1 cellular context compared by ENCODE assay signal in the genomic region with DNA sequence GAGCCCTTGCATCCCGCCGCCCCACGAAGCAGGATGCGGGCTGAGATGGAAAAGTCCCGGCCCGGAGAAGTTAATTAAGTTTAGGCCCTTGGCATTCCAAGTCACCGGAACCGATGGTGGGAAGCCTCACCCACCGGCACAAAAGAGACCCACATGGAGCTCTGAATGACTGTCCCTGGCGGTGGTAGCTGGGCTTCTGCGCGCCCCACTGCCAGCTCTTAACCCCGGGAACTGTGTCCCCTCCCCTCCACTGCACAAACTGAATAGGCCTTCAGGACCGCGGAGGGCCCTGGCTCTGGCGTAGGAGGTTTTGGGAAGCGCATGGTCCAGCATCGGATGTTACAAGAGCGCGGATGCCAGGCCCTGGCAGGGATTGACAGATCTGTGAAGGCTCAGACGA.
TF ChIP-seq lines count a peak whose summit lies in the region.

No MANE protein-coding gene starts in this region.

TF ChIP-seq in GM23338, 12 proteins besides CTCF, POLR2A, EP300 and RAD21 (continued from another document):
- TF ChIP-seq, protein P1, sequence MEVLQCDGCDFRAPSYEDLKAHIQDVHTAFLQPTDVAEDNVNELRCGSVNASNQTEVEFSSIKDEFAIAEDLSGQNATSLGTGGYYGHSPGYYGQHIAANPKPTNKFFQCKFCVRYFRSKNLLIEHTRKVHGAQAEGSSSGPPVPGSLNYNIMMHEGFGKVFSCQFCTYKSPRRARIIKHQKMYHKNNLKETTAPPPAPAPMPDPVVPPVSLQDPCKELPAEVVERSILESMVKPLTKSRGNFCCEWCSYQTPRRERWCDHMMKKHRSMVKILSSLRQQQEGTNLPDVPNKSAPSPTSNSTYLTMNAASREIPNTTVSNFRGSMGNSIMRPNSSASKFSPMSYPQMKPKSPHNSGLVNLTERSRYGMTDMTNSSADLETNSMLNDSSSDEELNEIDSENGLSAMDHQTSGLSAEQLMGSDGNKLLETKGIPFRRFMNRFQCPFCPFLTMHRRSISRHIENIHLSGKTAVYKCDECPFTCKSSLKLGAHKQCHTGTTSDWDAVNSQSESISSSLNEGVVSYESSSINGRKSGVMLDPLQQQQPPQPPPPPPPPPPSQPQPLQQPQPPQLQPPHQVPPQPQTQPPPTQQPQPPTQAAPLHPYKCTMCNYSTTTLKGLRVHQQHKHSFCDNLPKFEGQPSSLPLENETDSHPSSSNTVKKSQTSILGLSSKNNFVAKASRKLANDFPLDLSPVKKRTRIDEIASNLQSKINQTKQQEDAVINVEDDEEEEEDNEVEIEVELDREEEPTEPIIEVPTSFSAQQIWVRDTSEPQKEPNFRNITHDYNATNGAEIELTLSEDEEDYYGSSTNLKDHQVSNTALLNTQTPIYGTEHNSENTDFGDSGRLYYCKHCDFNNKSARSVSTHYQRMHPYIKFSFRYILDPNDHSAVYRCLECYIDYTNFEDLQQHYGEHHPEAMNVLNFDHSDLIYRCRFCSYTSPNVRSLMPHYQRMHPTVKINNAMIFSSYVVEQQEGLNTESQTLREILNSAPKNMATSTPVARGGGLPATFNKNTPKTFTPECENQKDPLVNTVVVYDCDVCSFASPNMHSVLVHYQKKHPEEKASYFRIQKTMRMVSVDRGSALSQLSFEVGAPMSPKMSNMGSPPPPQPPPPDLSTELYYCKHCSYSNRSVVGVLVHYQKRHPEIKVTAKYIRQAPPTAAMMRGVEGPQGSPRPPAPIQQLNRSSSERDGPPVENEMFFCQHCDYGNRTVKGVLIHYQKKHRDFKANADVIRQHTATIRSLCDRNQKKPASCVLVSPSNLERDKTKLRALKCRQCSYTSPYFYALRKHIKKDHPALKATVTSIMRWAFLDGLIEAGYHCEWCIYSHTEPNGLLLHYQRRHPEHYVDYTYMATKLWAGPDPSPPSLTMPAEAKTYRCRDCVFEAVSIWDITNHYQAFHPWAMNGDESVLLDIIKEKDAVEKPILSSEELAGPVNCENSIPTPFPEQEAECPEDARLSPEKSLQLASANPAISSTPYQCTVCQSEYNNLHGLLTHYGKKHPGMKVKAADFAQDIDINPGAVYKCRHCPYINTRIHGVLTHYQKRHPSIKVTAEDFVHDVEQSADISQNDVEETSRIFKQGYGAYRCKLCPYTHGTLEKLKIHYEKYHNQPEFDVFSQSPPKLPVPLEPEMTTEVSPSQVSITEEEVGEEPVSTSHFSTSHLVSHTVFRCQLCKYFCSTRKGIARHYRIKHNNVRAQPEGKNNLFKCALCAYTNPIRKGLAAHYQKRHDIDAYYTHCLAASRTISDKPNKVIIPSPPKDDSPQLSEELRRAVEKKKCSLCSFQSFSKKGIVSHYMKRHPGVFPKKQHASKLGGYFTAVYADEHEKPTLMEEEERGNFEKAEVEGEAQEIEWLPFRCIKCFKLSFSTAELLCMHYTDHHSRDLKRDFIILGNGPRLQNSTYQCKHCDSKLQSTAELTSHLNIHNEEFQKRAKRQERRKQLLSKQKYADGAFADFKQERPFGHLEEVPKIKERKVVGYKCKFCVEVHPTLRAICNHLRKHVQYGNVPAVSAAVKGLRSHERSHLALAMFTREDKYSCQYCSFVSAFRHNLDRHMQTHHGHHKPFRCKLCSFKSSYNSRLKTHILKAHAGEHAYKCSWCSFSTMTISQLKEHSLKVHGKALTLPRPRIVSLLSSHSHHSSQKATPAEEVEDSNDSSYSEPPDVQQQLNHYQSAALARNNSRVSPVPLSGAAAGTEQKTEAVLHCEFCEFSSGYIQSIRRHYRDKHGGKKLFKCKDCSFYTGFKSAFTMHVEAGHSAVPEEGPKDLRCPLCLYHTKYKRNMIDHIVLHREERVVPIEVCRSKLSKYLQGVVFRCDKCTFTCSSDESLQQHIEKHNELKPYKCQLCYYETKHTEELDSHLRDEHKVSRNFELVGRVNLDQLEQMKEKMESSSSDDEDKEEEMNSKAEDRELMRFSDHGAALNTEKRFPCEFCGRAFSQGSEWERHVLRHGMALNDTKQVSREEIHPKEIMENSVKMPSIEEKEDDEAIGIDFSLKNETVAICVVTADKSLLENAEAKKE (CRISPR knock-in tag; IDR thresholded peaks at IDR 0.05) = no peak
- TF ChIP-seq EZH2phosphoT487 (IDR thresholded peaks at IDR 0.05; ENCODE audit: unreplicated experiment) (no peak), POLR2AphosphoS5 (IDR thresholded peaks at IDR 0.05; ENCODE audit: low read depth) (no peak)
- TF ChIP-seq, protein P2, sequence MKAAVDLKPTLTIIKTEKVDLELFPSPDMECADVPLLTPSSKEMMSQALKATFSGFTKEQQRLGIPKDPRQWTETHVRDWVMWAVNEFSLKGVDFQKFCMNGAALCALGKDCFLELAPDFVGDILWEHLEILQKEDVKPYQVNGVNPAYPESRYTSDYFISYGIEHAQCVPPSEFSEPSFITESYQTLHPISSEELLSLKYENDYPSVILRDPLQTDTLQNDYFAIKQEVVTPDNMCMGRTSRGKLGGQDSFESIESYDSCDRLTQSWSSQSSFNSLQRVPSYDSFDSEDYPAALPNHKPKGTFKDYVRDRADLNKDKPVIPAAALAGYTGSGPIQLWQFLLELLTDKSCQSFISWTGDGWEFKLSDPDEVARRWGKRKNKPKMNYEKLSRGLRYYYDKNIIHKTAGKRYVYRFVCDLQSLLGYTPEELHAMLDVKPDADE (IDR thresholded peaks at IDR 0.05) = no peak
TF ChIP-seq in GM23338: peak in this region for 0.
